ENCODE assay signal across 8 cellular contexts in genomic region chr10:102399217-102400021, GRCh38. TPM values are rescaled to one million over a fixed set of nuclear protein-coding genes. Genes with fewer than 3 reads are reported as not detected.
DNase-seq lines count a peak whose midpoint lies in the region; ATAC-seq and FAIRE-seq lines count a peak whose summit lies in the region.

No MANE protein-coding gene starts in this region.

- FAIRE-seq in GM18507 (lab: Jason Lieb, UNC): peak; percentile 92

- peak; percentile 32 for ATAC-seq in HG03039 (IDR thresholded peaks at IDR 0.05; ENCODE audit: unreplicated experiment)
- ATAC-seq in activated CD4-positive, CD25-positive, alpha-beta regulatory T cell treated with anti-CD3 and anti-CD28 coated beads, Interleukin-2, amount 50 U/mL, for 24 hours: peak; percentile 61 to 69

- DNase-seq in 8988T (peak; percentile 97), GM18507 (ENCODE audit: extremely low spot score, insufficient read length, low read depth) (peak; percentile 66), NCI-H226 (peak; percentile 82), cerebellum (ENCODE audit: low spot score) (peak; percentile 93), kidney glomerular epithelial cell (lab: John Stamatoyannopoulos, UW) (peak; percentile 67)
- DNase-seq in stimulated activated CD4-positive, alpha-beta T cell treated with anti-CD3 and anti-CD28 coated beads, Interleukin-15, amount 100 ng/mL, for 48 hours (ENCODE audit: low read depth in 2 of 2): peak; percentile 71 to 82

RNA-seq across cellular contexts. Expression of gene NFKB2, which starts 3.9 kb away (rescaled TPM):
- total RNA-seq in cerebellum: 3.5 TPM

RNA-seq across cellular contexts. Expression of gene PSD, which starts 19.2 kb away (rescaled TPM):
- 38.8 TPM for total RNA-seq in cerebellum

RNA-seq across cellular contexts. Expression of gene FBXL15, which starts 21.2 kb away (rescaled TPM):
- 6.2 TPM for total RNA-seq in cerebellum

RNA-seq across cellular contexts. Expression of gene CUEDC2, which starts 33.0 kb away (rescaled TPM):
- 28.3 TPM for total RNA-seq in cerebellum

RNA-seq across cellular contexts. Expression of gene C10orf95, which starts 51.9 kb away (rescaled TPM):
- not detected for total RNA-seq in cerebellum

Comparison
In these comparisons a context has a peak if more than half of its experiments do, and no peak if none do; other contexts are left out.
1. Peak in every context shown above with its lines: DNase-seq and ATAC-seq.